ENCODE assay signal across 18 cellular contexts in genomic region chr3:66381621-66382020, GRCh38.
DNase-seq lines count a peak whose midpoint lies in the region; ATAC-seq and TF ChIP-seq lines count a peak whose summit lies in the region.
"Had no signal": no experiment of that assay in that cellular context is flagged by ENCODE, and none has a peak within 500 bp of the region (broad histone marks: within the 10 kb centered on the region; RNA-seq: fewer than 3 reads in every experiment).

No MANE protein-coding gene starts in this region.

- TF ChIP-seq EP300 in stomach (IDR thresholded peaks at IDR 0.05), result no peak

- ATAC-seq in activated naive CD8-positive, alpha-beta T cell treated with anti-CD3 and anti-CD28 coated beads, Interleukin-2, amount 50 U/mL, for 24 hours, result no peak
- ATAC-seq: GM12878 had no signal

- peaks cover 26% of the 10 kb centered on the region for H3K79me2 ChIP-seq in neural progenitor cell (ENCODE audit: low read depth)

- H3K36me3 Mint-ChIP-seq in activated CD4-positive, alpha-beta memory T cell treated with anti-CD3 and anti-CD28 coated beads for 36 hours, result peaks cover 76% of the 10 kb centered on the region
- H3K36me3 Mint-ChIP-seq in activated CD4-positive, alpha-beta memory T cell treated with anti-CD3 and anti-CD28 coated beads, Interleukin-2, amount 10 ng/mL, durations not matched to agents 7 days and 5 days (ENCODE audit: low read depth), result peaks cover 90% of the 10 kb centered on the region
- H3K36me3 Mint-ChIP-seq in neural progenitor cell, result peaks cover 63% of the 10 kb centered on the region
- H3K36me3 Mint-ChIP-seq in activated naive CD8-positive, alpha-beta T cell treated with anti-CD3 and anti-CD28 coated beads, Interleukin-2, amount 50 U/mL, for 24 hours (ENCODE audit: low read depth), result peaks cover 91% of the 10 kb centered on the region

- peak overlapping the region in 39 of 59 donors; percentile 3 to 74 (median 49) for H3K27ac ChIP-seq in dorsolateral prefrontal cortex
- peak overlapping the region; percentile 46 for H3K27ac ChIP-seq in neural progenitor cell
- peak overlapping the region in 3 of 5 donors; percentile 38 to 80 (median 63) for H3K27ac ChIP-seq in stomach
- H3K27ac ChIP-seq: 22Rv1 had no signal

- H3K4me1 ChIP-seq in neural progenitor cell (no peaks in the 10 kb centered on the region), stomach (peaks cover 0 to 23% (median 10%) of the 10 kb centered on the region in 4 donors)
- H3K4me1 ChIP-seq: BE2C had no signal

- no peak overlapping the region for H3K4me2 ChIP-seq in neural progenitor cell

- peaks cover 76% of the 10 kb centered on the region for H4K20me1 ChIP-seq in neural progenitor cell (ENCODE audit: low read depth)

- CTCF ChIA-PET in activated CD4-positive, alpha-beta memory T cell treated with anti-CD3 and anti-CD28 coated beads for 36 hours (lab: Charles Lee), result interaction anchor here (0.8 to 1.4 kb wide), 3 partner anchors 26 to 153 kb away, joined by 3 to 4 read pairs (median 3); no protein-coding TSS in a partner anchor
- CTCF ChIA-PET in activated CD4-positive, alpha-beta memory T cell treated with anti-CD3 and anti-CD28 coated beads, Interleukin-2, amount 10 ng/mL, durations not matched to agents 7 days and 5 days (lab: Charles Lee), result interaction anchor here (1.3 kb wide), 1 partner anchor 10 kb away, joined by 3 read pairs; no protein-coding TSS in a partner anchor

- H3K27ac Mint-ChIP-seq in activated CD4-positive, alpha-beta memory T cell treated with anti-CD3 and anti-CD28 coated beads for 36 hours, result peak overlapping the region; percentile 15
- H3K27ac Mint-ChIP-seq in activated CD4-positive, alpha-beta memory T cell treated with anti-CD3 and anti-CD28 coated beads, Interleukin-2, amount 10 ng/mL, durations not matched to agents 7 days and 5 days, result no peak overlapping the region
- H3K27ac Mint-ChIP-seq in neural progenitor cell, result no peak overlapping the region
- no peak overlapping the region for H3K27ac Mint-ChIP-seq in activated naive CD8-positive, alpha-beta T cell treated with anti-CD3 and anti-CD28 coated beads, Interleukin-2, amount 50 U/mL, for 24 hours

- H3K9me3 Mint-ChIP-seq in activated CD4-positive, alpha-beta memory T cell treated with anti-CD3 and anti-CD28 coated beads for 36 hours, result no peaks in the 10 kb centered on the region
- H3K9me3 Mint-ChIP-seq in activated CD4-positive, alpha-beta memory T cell treated with anti-CD3 and anti-CD28 coated beads, Interleukin-2, amount 10 ng/mL, durations not matched to agents 7 days and 5 days, result peaks cover 6% of the 10 kb centered on the region
- H3K9me3 Mint-ChIP-seq in neural progenitor cell, result peaks cover 5% of the 10 kb centered on the region
- no peaks in the 10 kb centered on the region for H3K9me3 Mint-ChIP-seq in activated naive CD8-positive, alpha-beta T cell treated with anti-CD3 and anti-CD28 coated beads, Interleukin-2, amount 50 U/mL, for 24 hours
- H3K9me3 Mint-ChIP-seq: CD4-positive, alpha-beta memory T cell had no signal

- peaks cover 33% of the 10 kb centered on the region for H3K36me3 ChIP-seq in neural progenitor cell
- H3K36me3 ChIP-seq in stomach, result peaks cover 77 to 100% (median 98%) of the 10 kb centered on the region in 4 donors

- TF ChIP-seq CTCF in dorsolateral prefrontal cortex (IDR thresholded peaks at IDR 0.05 in 54 of 56, conservative IDR thresholded peaks at IDR 0.05 in 2 of 56; ENCODE audit: low read depth in 1 of 56, partially characterized antibody in 56 of 56) (no peak), neural progenitor cell (IDR thresholded peaks at IDR 0.05) (no peak), stomach (IDR thresholded peaks at IDR 0.05) (no peak)

- no peaks in the 10 kb centered on the region for H3K9me3 ChIP-seq in neural progenitor cell (ENCODE audit: low read depth)
- H3K9me3 ChIP-seq in stomach, result no peaks in the 10 kb centered on the region
- H3K9me3 ChIP-seq: BE2C had no signal

- TF ChIP-seq POLR2A in stomach (IDR thresholded peaks at IDR 0.05), result no peak

- no peaks in the 10 kb centered on the region for H3K27me3 Mint-ChIP-seq in activated CD4-positive, alpha-beta memory T cell treated with anti-CD3 and anti-CD28 coated beads for 36 hours
- H3K27me3 Mint-ChIP-seq in activated CD4-positive, alpha-beta memory T cell treated with anti-CD3 and anti-CD28 coated beads, Interleukin-2, amount 10 ng/mL, durations not matched to agents 7 days and 5 days, result no peaks in the 10 kb centered on the region
- peaks cover 6% of the 10 kb centered on the region for H3K27me3 Mint-ChIP-seq in neural progenitor cell (ENCODE audit: insufficient read depth, low read depth)
- no peaks in the 10 kb centered on the region for H3K27me3 Mint-ChIP-seq in activated naive CD8-positive, alpha-beta T cell treated with anti-CD3 and anti-CD28 coated beads, Interleukin-2, amount 50 U/mL, for 24 hours
- H3K27me3 Mint-ChIP-seq: CD4-positive, alpha-beta memory T cell had no signal

- H3K4me3 Mint-ChIP-seq in activated CD4-positive, alpha-beta memory T cell treated with anti-CD3 and anti-CD28 coated beads for 36 hours, result no peak overlapping the region
- no peak overlapping the region for H3K4me3 Mint-ChIP-seq in activated CD4-positive, alpha-beta memory T cell treated with anti-CD3 and anti-CD28 coated beads, Interleukin-2, amount 10 ng/mL, durations not matched to agents 7 days and 5 days
- H3K4me3 Mint-ChIP-seq in neural progenitor cell, result no peak overlapping the region
- no peak overlapping the region for H3K4me3 Mint-ChIP-seq in activated naive CD8-positive, alpha-beta T cell treated with anti-CD3 and anti-CD28 coated beads, Interleukin-2, amount 50 U/mL, for 24 hours
- H3K4me3 Mint-ChIP-seq: CD4-positive, alpha-beta memory T cell had no signal

- intact Hi-C loops in activated CD4-positive, alpha-beta memory T cell treated with anti-CD3 and anti-CD28 coated beads for 36 hours (cut with micrococcal nuclease), result no loop called here
- intact Hi-C loops in dorsolateral prefrontal cortex (cut with DNase I) (no loop called here), stomach (cut with DNase I; ENCODE audit: low total_unique reads) (no loop called here)

- H3K4me3 ChIP-seq in dorsolateral prefrontal cortex (no peak overlapping the region), neural progenitor cell (no peak overlapping the region), stomach (no peak overlapping the region)
- H3K4me3 ChIP-seq: GM12878 had no signal

- H3K4me1 Mint-ChIP-seq in activated CD4-positive, alpha-beta memory T cell treated with anti-CD3 and anti-CD28 coated beads for 36 hours (ENCODE audit: low read depth), result peaks cover 11% of the 10 kb centered on the region
- peaks cover 13% of the 10 kb centered on the region for H3K4me1 Mint-ChIP-seq in activated CD4-positive, alpha-beta memory T cell treated with anti-CD3 and anti-CD28 coated beads, Interleukin-2, amount 10 ng/mL, durations not matched to agents 7 days and 5 days
- peaks cover 12% of the 10 kb centered on the region for H3K4me1 Mint-ChIP-seq in neural progenitor cell
- H3K4me1 Mint-ChIP-seq in activated naive CD8-positive, alpha-beta T cell treated with anti-CD3 and anti-CD28 coated beads, Interleukin-2, amount 50 U/mL, for 24 hours, result peaks cover 16% of the 10 kb centered on the region

- H3K27me3 ChIP-seq in dorsolateral prefrontal cortex (no peaks in the 10 kb centered on the region), neural progenitor cell (no peaks in the 10 kb centered on the region), stomach (no peaks in the 10 kb centered on the region)
- H3K27me3 ChIP-seq: BE2C had no signal

- 68 to 84% (median 79%) methylated on average over 5 to 7 of the region's 7 CpGs for WGBS in stomach, 5 donors

- no peak overlapping the region for H3K9ac ChIP-seq in neural progenitor cell

- peaks cover 68% of the 10 kb centered on the region for H3F3A ChIP-seq in neural progenitor cell (ENCODE audit: low read depth)

- DNase-seq in activated CD4-positive, alpha-beta memory T cell treated with anti-CD3 and anti-CD28 coated beads for 36 hours, result no peak
- no peak for DNase-seq in activated CD4-positive, alpha-beta memory T cell treated with anti-CD3 and anti-CD28 coated beads, Interleukin-2, amount 10 ng/mL, durations not matched to agents 7 days and 5 days
- DNase-seq in dorsolateral prefrontal cortex (no peak), neural progenitor cell (ENCODE audit: low spot score) (no peak), stomach (no peak), NCI-H2081 (lab: John Stamatoyannopoulos, UW) (no peak), COLO668 (lab: John Stamatoyannopoulos, UW; ENCODE audit: unreplicated experiment) (no peak)
- no peak for DNase-seq in activated naive CD8-positive, alpha-beta T cell treated with anti-CD3 and anti-CD28 coated beads, Interleukin-2, amount 50 U/mL, for 24 hours
- DNase-seq: BE2C; CD4-positive, alpha-beta memory T cell; DMS79; GOT3; KBM-7; NCI-H1436; NCI-H2029; NCI-H748 treated with DMSO at 0.1 percent for 48 hours had no signal

- H2AFZ ChIP-seq in neural progenitor cell (replicated peaks), result no peak overlapping the region

- POLR2A ChIA-PET in activated CD4-positive, alpha-beta memory T cell treated with anti-CD3 and anti-CD28 coated beads for 36 hours (lab: Charles Lee), result no interaction called here
- POLR2A ChIA-PET in activated CD4-positive, alpha-beta memory T cell treated with anti-CD3 and anti-CD28 coated beads, Interleukin-2, amount 10 ng/mL, durations not matched to agents 7 days and 5 days (lab: Charles Lee), result no interaction called here
